In the genomic region with DNA sequence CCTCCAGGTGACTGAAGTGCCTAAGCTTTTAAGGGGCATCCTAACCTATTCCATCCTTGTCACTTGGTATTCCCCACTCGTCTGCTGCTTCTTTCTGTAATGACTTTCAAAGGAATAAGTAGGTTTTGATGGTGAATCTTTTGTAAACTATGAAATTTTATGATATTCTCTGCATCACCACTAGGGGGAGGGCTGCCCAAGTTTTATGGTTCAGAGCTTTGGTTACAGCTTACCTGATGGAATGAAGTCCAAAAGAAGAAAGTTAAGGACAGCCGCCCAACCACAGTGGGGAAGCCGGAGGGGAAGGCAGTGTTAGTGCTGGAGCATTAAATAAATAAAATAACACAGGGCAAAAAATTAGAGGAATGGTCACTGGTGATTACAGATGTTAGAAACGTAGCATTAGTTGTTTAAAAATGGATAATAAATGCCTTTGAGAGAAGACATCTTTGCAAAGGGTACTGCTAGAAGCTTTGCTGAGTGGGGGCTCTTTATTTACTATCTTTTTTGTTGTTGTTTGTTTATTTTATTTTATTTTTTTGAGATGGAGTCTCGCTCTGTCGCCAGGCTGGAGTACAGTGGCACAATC, we compare ENCODE assay signal across 9 cellular contexts.
DNase-seq lines count a peak whose midpoint lies in the region; ATAC-seq lines count a peak whose summit lies in the region.
"Had no signal": no experiment of that assay in that cellular context is flagged by ENCODE, and none has a peak within 500 bp of the region (broad histone marks: within the 10 kb centered on the region; RNA-seq: fewer than 3 reads in every experiment).

No MANE protein-coding gene starts in this region.

- no peak overlapping the region for H3K4me3 ChIP-seq in aorta (ENCODE audit: low read length in 2 of 2)

- no peak overlapping the region for H3K27ac Mint-ChIP-seq in activated naive CD4-positive, alpha-beta T cell treated with anti-CD3 and anti-CD28 coated beads, Interleukin-2, amount 10 ng/mL, durations not matched to agents 7 days and 5 days
- H3K27ac Mint-ChIP-seq: T-cell had no signal

- H3K36me3 Mint-ChIP-seq in activated naive CD4-positive, alpha-beta T cell treated with anti-CD3 and anti-CD28 coated beads, Interleukin-2, amount 10 ng/mL, durations not matched to agents 7 days and 5 days = no peaks in the 10 kb centered on the region
- H3K36me3 Mint-ChIP-seq: T-cell had no signal

- no peaks in the 10 kb centered on the region for H3K27me3 Mint-ChIP-seq in activated naive CD4-positive, alpha-beta T cell treated with anti-CD3 and anti-CD28 coated beads, Interleukin-2, amount 10 ng/mL, durations not matched to agents 7 days and 5 days

- in situ Hi-C loops in Caki2 (cut with HindIII; ENCODE audit: low pct_unique_long_range_greater_than_20kb, low sequenced_read_pairs) = no loop called here

- H3K9me3 Mint-ChIP-seq in activated naive CD4-positive, alpha-beta T cell treated with anti-CD3 and anti-CD28 coated beads, Interleukin-2, amount 10 ng/mL, durations not matched to agents 7 days and 5 days = no peaks in the 10 kb centered on the region
- H3K9me3 Mint-ChIP-seq: T-cell had no signal

- H3K4me1 ChIP-seq in aorta (ENCODE audit: control insufficient read depth in 1 of 2, insufficient read depth in 2 of 2, low read length in 2 of 2) = no peaks in the 10 kb centered on the region

- DNase-seq in Caki2 (ENCODE audit: low read depth) (peak; percentile 40), NCI-H1694 (lab: John Stamatoyannopoulos, UW) (peak; percentile 18), iris pigment epithelial cell (ENCODE audit: low read depth) (peak; percentile 16), stromal cell of bone marrow (ENCODE audit: low read depth) (peak; percentile 9), aorta (no peak)
- peak; percentile 36 for DNase-seq in activated naive CD4-positive, alpha-beta T cell treated with anti-CD3 and anti-CD28 coated beads, Interleukin-2, amount 10 ng/mL, durations not matched to agents 7 days and 5 days

- no peaks in the 10 kb centered on the region for H3K36me3 ChIP-seq in aorta (ENCODE audit: control insufficient read depth in 1 of 2, insufficient read depth in 2 of 2, low read length in 1 of 2)

- no peak overlapping the region for H3K27ac ChIP-seq in aorta (ENCODE audit: low read depth in 1 of 2, low read length in 2 of 2)

- CTCF ChIA-PET in activated naive CD4-positive, alpha-beta T cell treated with anti-CD3 and anti-CD28 coated beads, Interleukin-2, amount 10 ng/mL, durations not matched to agents 7 days and 5 days (lab: Charles Lee) = interaction anchor here (1.0 to 1.4 kb wide), 5 partner anchors 18 to 717 kb away, joined by 3 read pairs; no protein-coding TSS in a partner anchor

- no peaks in the 10 kb centered on the region for H3K27me3 ChIP-seq in aorta (ENCODE audit: control insufficient read depth in 1 of 2, insufficient read depth in 2 of 2, low read length in 1 of 2)

- ATAC-seq in GM19395 (IDR thresholded peaks at IDR 0.05; ENCODE audit: unreplicated experiment) (peak; percentile 67), HG02981 (IDR thresholded peaks at IDR 0.05; ENCODE audit: unreplicated experiment) (no peak), aorta (ENCODE audit: low FRiP score) (no peak)
- ATAC-seq: T-cell had no signal

- H3K4me3 Mint-ChIP-seq in activated naive CD4-positive, alpha-beta T cell treated with anti-CD3 and anti-CD28 coated beads, Interleukin-2, amount 10 ng/mL, durations not matched to agents 7 days and 5 days = no peak overlapping the region
- H3K4me3 Mint-ChIP-seq: T-cell had no signal

- intact Hi-C loops in aorta (cut with DNase I) = no loop called here

- no peaks in the 10 kb centered on the region for H3K9me3 ChIP-seq in aorta (ENCODE audit: control insufficient read depth, low read length)

- no peaks in the 10 kb centered on the region for H3K4me1 Mint-ChIP-seq in activated naive CD4-positive, alpha-beta T cell treated with anti-CD3 and anti-CD28 coated beads, Interleukin-2, amount 10 ng/mL, durations not matched to agents 7 days and 5 days
- H3K4me1 Mint-ChIP-seq: T-cell had no signal

- WGBS in aorta, 2 donors = 49 to 52% methylated on average over 6 of the region's 6 CpGs

Comparison
In these comparisons a context has a peak if more than half of its experiments do, and no peak if none do; other contexts are left out.
1. DNase-seq: peak in Caki2 (single experiment), NCI-H1694 (single experiment), activated naive CD4-positive, alpha-beta T cell treated with anti-CD3 and anti-CD28 coated beads, Interleukin-2, amount 10 ng/mL, durations not matched to agents 7 days and 5 days (single experiment), iris pigment epithelial cell (single experiment) and stromal cell of bone marrow (single experiment); none in aorta (0 of 2).